In genomic region chr9:83987402-83987791, GRCh38 we compare ENCODE assay signal across 17 cellular contexts. TPM values are rescaled to one million over a fixed set of nuclear protein-coding genes. Genes with fewer than 3 reads are reported as not detected.
DNase-seq lines count a peak whose midpoint lies in the region; ATAC-seq and TF ChIP-seq lines count a peak whose summit lies in the region.
"Had no signal": no experiment of that assay in that cellular context is flagged by ENCODE, and none has a peak within 500 bp of the region (broad histone marks: within the 10 kb centered on the region; RNA-seq: fewer than 3 reads in every experiment).

No MANE protein-coding gene starts in this region.

- no peaks in the 10 kb centered on the region for H4K20me1 ChIP-seq in PC-9 (ENCODE audit: insufficient read depth)
- no peaks in the 10 kb centered on the region for H4K20me1 ChIP-seq in osteoblast (ENCODE audit: insufficient read depth, low read length)

- H3K79me2 ChIP-seq in PC-9 (ENCODE audit: low read depth), result peaks cover 63% of the 10 kb centered on the region
- peaks cover 53% of the 10 kb centered on the region for H3K79me2 ChIP-seq in osteoblast (ENCODE audit: insufficient read depth, low read length)

- H3K4me3 Mint-ChIP-seq in CD8-positive, alpha-beta memory T cell, result peak overlapping the region in 3 of 7 donors; percentile 1 to 32 (median 18)

- no peaks in the 10 kb centered on the region for H3K27me3 Mint-ChIP-seq in CD8-positive, alpha-beta memory T cell
- H3K27me3 Mint-ChIP-seq: IgD-negative memory B cell had no signal

- H3K9ac ChIP-seq in colonic mucosa (ENCODE audit: low read depth in 2 of 2, low read length in 2 of 2), result no peak overlapping the region
- H3K9ac ChIP-seq: BLaER1 treated with 17β-estradiol and CSF1 and Interleukin-3, amounts not matched to agents 10 nM and 100 nM had no signal

- DNase-seq in CD8-positive, alpha-beta memory T cell, result no peak
- no peak for DNase-seq in PC-9
- DNase-seq in colonic mucosa, result no peak
- DNase-seq in osteoblast (ENCODE audit: insufficient read length, low spot score, missing footprints), result peak; percentile 38
- DNase-seq in Peyer's patch, result no peak
- DNase-seq: DMS53; left ventricle myocardium superior; NCI-H1092; NCI-H526; posterior cingulate gyrus; stimulated activated CD4-positive, alpha-beta T cell treated with anti-CD3 and anti-CD28 coated beads, Interleukin-4, amount 100 ng/mL, for 1 hour had no signal

- POLR2A ChIA-PET in CD8-positive, alpha-beta memory T cell (lab: Charles Lee), result interaction anchor here (0.6 kb wide), 1 partner anchor 31 kb away, joined by 3 read pairs; a partner anchor contains a TSS
- POLR2A ChIA-PET in PC-9 (lab: Charles Lee; ENCODE audit: unreplicated experiment), result no interaction called here

- H3K9me3 ChIP-seq in CD8-positive, alpha-beta memory T cell (ENCODE audit: low read length), result no peaks in the 10 kb centered on the region
- no peaks in the 10 kb centered on the region for H3K9me3 ChIP-seq in PC-9 (ENCODE audit: insufficient read depth, low read depth)
- H3K9me3 ChIP-seq in colonic mucosa, result no peaks in the 10 kb centered on the region
- no peaks in the 10 kb centered on the region for H3K9me3 ChIP-seq in osteoblast (ENCODE audit: low read depth, low read length)
- H3K9me3 ChIP-seq in Peyer's patch, result no peaks in the 10 kb centered on the region
- H3K9me3 ChIP-seq: thyroid gland had no signal

- H3K4me3 ChIP-seq in CD8-positive, alpha-beta memory T cell (ENCODE audit: low read length), result no peak overlapping the region
- H3K4me3 ChIP-seq in PC-9 (no peak overlapping the region), colonic mucosa (no peak overlapping the region), osteoblast (ENCODE audit: insufficient read depth, low read length) (no peak overlapping the region), Peyer's patch (no peak overlapping the region)
- H3K4me3 ChIP-seq: BLaER1 treated with 17β-estradiol and CSF1 and Interleukin-3, amounts not matched to agents 10 nM and 100 nM; skin epidermis; thyroid gland had no signal

- CTCF ChIA-PET in CD8-positive, alpha-beta memory T cell (lab: Charles Lee), result no interaction called here
- CTCF ChIA-PET in PC-9 (lab: Charles Lee), result no interaction called here

- H3K9me3 Mint-ChIP-seq in CD8-positive, alpha-beta memory T cell, result no peaks in the 10 kb centered on the region

- H3K27me3 ChIP-seq in CD8-positive, alpha-beta memory T cell (ENCODE audit: insufficient read depth, low read length, poor library complexity, severe bottlenecking), result no peaks in the 10 kb centered on the region
- H3K27me3 ChIP-seq in PC-9 (ENCODE audit: insufficient read depth, low read depth), result no peaks in the 10 kb centered on the region
- H3K27me3 ChIP-seq in colonic mucosa, result no peaks in the 10 kb centered on the region
- H3K27me3 ChIP-seq in osteoblast (ENCODE audit: insufficient read depth, low read length), result no peaks in the 10 kb centered on the region
- H3K27me3 ChIP-seq in Peyer's patch, result no peaks in the 10 kb centered on the region
- H3K27me3 ChIP-seq: BLaER1 treated with 17β-estradiol and CSF1 and Interleukin-3, amounts not matched to agents 10 nM and 100 nM; thyroid gland had no signal

- H2AFZ ChIP-seq in PC-9 (no peak overlapping the region; the same call in 1 of the 2 replicates), osteoblast (ENCODE audit: low read length) (peak overlapping the region; percentile 50)

- H3K36me3 ChIP-seq in CD8-positive, alpha-beta memory T cell (ENCODE audit: insufficient read depth, low read length), result no peaks in the 10 kb centered on the region
- H3K36me3 ChIP-seq in PC-9 (ENCODE audit: low read depth) (no peaks in the 10 kb centered on the region; the same call in 1 of the 2 replicates), colonic mucosa (no peaks in the 10 kb centered on the region), osteoblast (ENCODE audit: insufficient read depth, low read length) (no peaks in the 10 kb centered on the region), Peyer's patch (peaks cover 0 to 9% (median 0%) of the 10 kb centered on the region in 3 donors)
- H3K36me3 ChIP-seq: thyroid gland had no signal

- H3K27ac ChIP-seq in CD8-positive, alpha-beta memory T cell (ENCODE audit: low read depth, low read length), result peak overlapping the region; percentile 24
- H3K27ac ChIP-seq in PC-9, result peak overlapping the region; percentile 48
- H3K27ac ChIP-seq in colonic mucosa, result peak overlapping the region; percentile 39
- peak overlapping the region; percentile 10 for H3K27ac ChIP-seq in osteoblast (ENCODE audit: low read depth, low read length)
- peak overlapping the region in 1 of 4 donors; percentile 55 for H3K27ac ChIP-seq in Peyer's patch
- H3K27ac ChIP-seq: BLaER1 treated with 17β-estradiol and CSF1 and Interleukin-3, amounts not matched to agents 10 nM and 100 nM; skin epidermis; thyroid gland had no signal

- H3F3A ChIP-seq in PC-9 (ENCODE audit: insufficient read depth, low read depth), result peaks cover 7% of the 10 kb centered on the region; the same call in 1 of the 2 replicates

- H3K27ac Mint-ChIP-seq in CD8-positive, alpha-beta memory T cell, result peak overlapping the region in 2 of 8 donors; percentile 21 to 51
- H3K27ac Mint-ChIP-seq: IgD-negative memory B cell had no signal

- H3K9me2 ChIP-seq in PC-9 (ENCODE audit: insufficient read depth), result no peaks in the 10 kb centered on the region

- H3K4me2 ChIP-seq in PC-9 (no peak overlapping the region), osteoblast (ENCODE audit: insufficient read depth, low read length) (no peak overlapping the region)

- TF ChIP-seq CTCF in PC-9 (conservative IDR thresholded peaks at IDR 0.05) (no peak), colonic mucosa (IDR thresholded peaks at IDR 0.05) (no peak), osteoblast (IDR thresholded peaks at IDR 0.05; ENCODE audit: extremely low read depth, low read depth, low read length) (no peak), Peyer's patch (IDR thresholded peaks at IDR 0.05) (no peak)

- TF ChIP-seq POLR2A in Peyer's patch (IDR thresholded peaks at IDR 0.05), result no peak

- H3K36me3 Mint-ChIP-seq in CD8-positive, alpha-beta memory T cell, result peaks cover 4 to 15% (median 13%) of the 10 kb centered on the region in 3 donors

- no TSS peak for BruUV-seq in PC-9 (replicated peaks; lab: Mats Ljungman, UMichigan)

- H3K4me1 Mint-ChIP-seq in CD8-positive, alpha-beta memory T cell, result peaks cover 9 to 25% (median 22%) of the 10 kb centered on the region in 3 donors

- no peak for ATAC-seq in GM18511 (IDR thresholded peaks at IDR 0.05; ENCODE audit: unreplicated experiment)
- no peak for ATAC-seq in GM21529 (IDR thresholded peaks at IDR 0.05; ENCODE audit: unreplicated experiment)

- peaks cover 7% of the 10 kb centered on the region for H3K4me1 ChIP-seq in CD8-positive, alpha-beta memory T cell (ENCODE audit: insufficient read depth, low read length)
- peaks cover 16% of the 10 kb centered on the region for H3K4me1 ChIP-seq in PC-9 (replicated peaks; ENCODE audit: insufficient read depth)
- no peaks in the 10 kb centered on the region for H3K4me1 ChIP-seq in colonic mucosa
- peaks cover 6% of the 10 kb centered on the region for H3K4me1 ChIP-seq in osteoblast (ENCODE audit: insufficient read depth, low read length)
- H3K4me1 ChIP-seq in Peyer's patch, result no peaks in the 10 kb centered on the region

- intact Hi-C loops in PC-9 (cut with micrococcal nuclease; ENCODE audit: unreplicated experiment), result no loop called here
- intact Hi-C loops in colonic mucosa (cut with DNase I), result loop anchor here (10.0 kb wide), 1 partner anchor 157 kb away; no protein-coding TSS in a partner anchor

RNA-seq across cellular contexts. Expression of gene RMI1, which starts 6.8 kb away (rescaled TPM):
- 10 to 100 TPM; 29.0 to 29.3 TPM for total RNA-seq in CD8-positive, alpha-beta memory T cell
- 5.9 TPM for polyA plus RNA-seq in CD8-positive, alpha-beta memory T cell
- total RNA-seq in PC-9 (2021) (13.9 and 19.2 TPM in 2 replicates), colonic mucosa (10 to 100 TPM in 1 of 2 donors, 1 to 10 TPM in 1; 9.6 to 16.9 TPM), osteoblast (6.2 and 8.0 TPM in 2 replicates), Peyer's patch (1 to 10 TPM; 8.2 to 9.1 (median 8.4) TPM)

RNA-seq across cellular contexts. Expression of gene HNRNPK, which starts 7.4 kb away (rescaled TPM):
- 100 to 1,000 TPM; 870 to 904 TPM for total RNA-seq in CD8-positive, alpha-beta memory T cell
- 884 TPM for polyA plus RNA-seq in CD8-positive, alpha-beta memory T cell
- total RNA-seq in PC-9 (2021) (403 and 583 TPM in 2 replicates), colonic mucosa (100 to 1,000 TPM; 451 to 491 TPM), osteoblast (503 and 514 TPM in 2 replicates), Peyer's patch (100 to 1,000 TPM; 310 to 396 (median 360) TPM)
